ENCODE assay signal across 22 cellular contexts in the genomic region with DNA sequence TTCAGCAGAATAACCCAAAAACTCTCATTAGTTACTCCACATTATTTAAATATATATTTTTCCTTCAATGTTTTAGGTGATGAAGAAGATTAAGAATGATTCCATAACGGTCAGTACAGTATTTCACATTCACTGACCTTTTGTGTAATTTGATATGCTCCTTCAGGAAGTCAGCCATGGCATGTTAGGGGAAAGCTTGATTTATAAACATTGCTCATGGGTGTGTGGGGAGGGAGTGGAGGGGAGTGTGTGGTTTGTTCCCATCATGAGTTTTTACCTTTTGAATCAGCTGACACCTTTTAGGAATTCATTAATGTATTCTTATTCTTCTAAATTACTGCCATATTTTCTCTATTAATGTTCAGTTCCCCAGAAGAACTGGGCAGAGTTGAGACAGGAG.
DNase-seq lines count a peak whose midpoint lies in the region; ATAC-seq lines count a peak whose summit lies in the region.
"Had no signal": no experiment of that assay in that cellular context is flagged by ENCODE, and none has a peak within 500 bp of the region (broad histone marks: within the 10 kb centered on the region; RNA-seq: fewer than 3 reads in every experiment).

No MANE protein-coding gene starts in this region.

- no peak for ATAC-seq in GM18511 (IDR thresholded peaks at IDR 0.05; ENCODE audit: unreplicated experiment)

- DNase-seq in DMS153 (lab: John Stamatoyannopoulos, UW) (peak; percentile 1), DMS153 treated with DMSO at 0.1 percent for 48 hours (lab: John Stamatoyannopoulos, UW; ENCODE audit: unreplicated experiment) (no peak), DMS53 treated with DMSO at 0.1 percent for 48 hours (lab: John Stamatoyannopoulos, UW; ENCODE audit: unreplicated experiment) (peak; percentile 59), M059J (ENCODE audit: low read depth) (peak; percentile 28), left kidney (ENCODE audit: low read depth, low spot score) (peak; percentile 78), SKM-1 (lab: John Stamatoyannopoulos, UW; ENCODE audit: unreplicated experiment) (no peak)
- DNase-seq in central memory CD4-positive, alpha-beta T cell = no peak
- DNase-seq: BE2C; Caco-2; CD4-positive, CD25-positive, alpha-beta regulatory T cell; GOT3; HFFc6; Karpas-422; MM.1S; NCI-H1092 treated with DMSO at 0.1 percent for 48 hours; NCI-H1694; NCI-H2081 treated with DMSO at 0.1 percent for 48 hours; NCI-H524; NCI-H82; RPMI8226; SIG-M5 had no signal

Comparison
In these comparisons a context has a peak if more than half of its experiments do, and no peak if none do; other contexts are left out.
1. DNase-seq: peak in DMS153 (single experiment), DMS53 treated with DMSO at 0.1 percent for 48 hours (single experiment), M059J (single experiment) and left kidney (single experiment); none in DMS153 treated with DMSO at 0.1 percent for 48 hours (single experiment), central memory CD4-positive, alpha-beta T cell (single experiment) and SKM-1 (single experiment).